ENCODE assay signal across 12 cellular contexts in the genomic region with DNA sequence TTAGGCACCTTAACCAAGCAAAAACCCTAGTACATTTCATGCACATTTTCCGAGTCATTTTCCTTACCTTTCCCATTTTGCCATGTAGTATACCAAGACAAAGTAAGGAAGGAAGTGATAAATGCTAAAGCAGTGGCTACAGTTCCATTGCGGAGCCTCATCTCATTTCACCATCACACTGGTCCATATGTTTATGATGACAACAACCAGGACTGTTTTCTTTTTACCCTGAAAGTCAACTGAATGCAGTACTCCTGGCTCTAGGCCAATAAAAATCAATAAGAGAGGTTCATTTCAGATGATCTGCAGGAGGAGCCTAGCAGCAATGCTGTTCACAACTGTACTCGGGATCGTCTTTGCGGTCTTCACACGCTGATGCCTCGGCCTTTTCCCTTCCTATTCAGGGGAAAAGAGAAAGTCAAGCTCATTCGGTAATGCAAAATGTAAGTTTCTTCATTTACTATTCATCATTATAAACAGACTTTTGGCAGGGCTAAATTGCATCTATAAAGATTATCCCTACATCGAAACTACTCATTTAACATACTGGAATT. TPM values are rescaled to one million over a fixed set of nuclear protein-coding genes. Genes with fewer than 3 reads are reported as not detected.
A peak's percentile ranks its signal among the peaks of the same experiment; 100 is the strongest.
DNase-seq lines count a peak whose midpoint lies in the region; ATAC-seq, FAIRE-seq and TF ChIP-seq lines count a peak whose summit lies in the region.
"Had no signal": no experiment of that assay in that cellular context is flagged by ENCODE, and none has a peak within 500 bp of the region (broad histone marks: within the 10 kb centered on the region; RNA-seq: fewer than 3 reads in every experiment).

No MANE protein-coding gene starts in this region.

- ATAC-seq in K562, result no peak
- ATAC-seq: Panc1 had no signal

- peaks cover 3% of the 10 kb centered on the region for H3K9me3 Mint-ChIP-seq in activated CD4-positive, alpha-beta T cell treated with anti-CD3 and anti-CD28 coated beads, Interleukin-2, amount 10 ng/mL, durations not matched to agents 7 days and 5 days

- H3K36me3 Mint-ChIP-seq in activated CD4-positive, alpha-beta T cell treated with anti-CD3 and anti-CD28 coated beads, Interleukin-2, amount 10 ng/mL, durations not matched to agents 7 days and 5 days (ENCODE audit: low read depth), result peaks cover 66% of the 10 kb centered on the region

- H3K27ac ChIP-seq in K562 (ENCODE audit: extremely low read depth, low read depth, low read length), result no peak overlapping the region
- H3K27ac ChIP-seq in osteoblast (ENCODE audit: low read depth, low read length), result no peak overlapping the region
- H3K27ac ChIP-seq: KMS-11 had no signal

- 3% methylated on average over 9 of the region's 9 CpGs for WGBS in K562 (ENCODE audit: insufficient coverage, low coverage, missing lambda C conversion rate)

- no peak for TF ChIP-seq EP300 in K562 (IDR thresholded peaks at IDR 0.05; ENCODE audit: low read length)

- H3K4me1 Mint-ChIP-seq in activated CD4-positive, alpha-beta T cell treated with anti-CD3 and anti-CD28 coated beads, Interleukin-2, amount 10 ng/mL, durations not matched to agents 7 days and 5 days, result peaks cover 59% of the 10 kb centered on the region

- TF ChIP-seq CTCF in K562 (IDR thresholded peaks at IDR 0.05 in 2 of 3, conservative IDR thresholded peaks at IDR 0.05 in 1 of 3; ENCODE audit: insufficient read depth in 2 of 3, low read depth in 1 of 3, low read length in 3 of 3), result no peak
- no peak for TF ChIP-seq CTCF in osteoblast (IDR thresholded peaks at IDR 0.05; ENCODE audit: extremely low read depth, low read depth, low read length)

- H3K27me3 ChIP-seq in K562 (ENCODE audit: control insufficient read depth in 2 of 2, insufficient read depth in 2 of 2, low read length in 2 of 2) (peaks cover 13 to 18% of the 10 kb centered on the region in 2 experiments), osteoblast (ENCODE audit: insufficient read depth, low read length) (peaks cover 53% of the 10 kb centered on the region)

- no peak for DNase-seq in activated CD4-positive, alpha-beta T cell treated with anti-CD3 and anti-CD28 coated beads, Interleukin-2, amount 10 ng/mL, durations not matched to agents 7 days and 5 days
- no peak for DNase-seq in activated CD4-positive, alpha-beta T cell treated with anti-CD3 and anti-CD28 coated beads, Interleukin-2, amount 50 U/mL, for 48 hours
- DNase-seq in NCI-H2029 (lab: John Stamatoyannopoulos, UW) (peak; percentile 24), K562 (ENCODE audit: extremely low read depth in 1 of 4, low spot score in 3 of 4) (no peak), osteoblast (ENCODE audit: insufficient read length, low spot score, missing footprints) (no peak), NCI-H524 treated with DMSO at 0.1 percent for 48 hours (lab: John Stamatoyannopoulos, UW) (no peak), DMS153 (lab: John Stamatoyannopoulos, UW) (no peak), SHP77 (lab: John Stamatoyannopoulos, UW) (no peak)
- DNase-seq: NCI-H1930, T-helper 9 cell had no signal

- BruUV-seq in K562 (replicated peaks; lab: Mats Ljungman, UMichigan), result no TSS peak

- intact Hi-C loops in K562 (cut with micrococcal nuclease), result no loop called here

- CTCF ChIA-PET in activated CD4-positive, alpha-beta T cell treated with anti-CD3 and anti-CD28 coated beads, Interleukin-2, amount 10 ng/mL, durations not matched to agents 7 days and 5 days (lab: Charles Lee), result interaction anchor here (1.1 to 1.8 kb wide), 8 partner anchors 12 to 77 kb away, joined by 3 to 7 read pairs (median 4); no protein-coding TSS in a partner anchor
- CTCF ChIA-PET in K562 (lab: Yijun Ruan, JAX; ENCODE audit: low intra/inter-chr PET ratio), result no interaction called here

- H3K9me3 ChIP-seq in K562 (replicated peaks; ENCODE audit: control insufficient read depth, insufficient read depth, low read depth, low read length) (no peaks in the 10 kb centered on the region), osteoblast (ENCODE audit: low read depth, low read length) (no peaks in the 10 kb centered on the region)

- H3K79me2 ChIP-seq in K562 (ENCODE audit: control insufficient read depth, insufficient read depth, low read length) (no peaks in the 10 kb centered on the region), osteoblast (ENCODE audit: insufficient read depth, low read length) (no peaks in the 10 kb centered on the region)

- no peaks in the 10 kb centered on the region for H3K27me3 Mint-ChIP-seq in activated CD4-positive, alpha-beta T cell treated with anti-CD3 and anti-CD28 coated beads, Interleukin-2, amount 10 ng/mL, durations not matched to agents 7 days and 5 days

- TF ChIP-seq RAD21 in K562 (CRISPR knock-in tag; conservative IDR thresholded peaks at IDR 0.05 in 1 of 2, IDR thresholded peaks at IDR 0.05 in 1 of 2), result no peak

- H4K20me1 ChIP-seq in K562 (replicated peaks; ENCODE audit: control insufficient read depth, insufficient read depth, low read length), result no peaks in the 10 kb centered on the region
- no peaks in the 10 kb centered on the region for H4K20me1 ChIP-seq in osteoblast (ENCODE audit: insufficient read depth, low read length)

- in situ Hi-C loops in K562 (cut with MboI), result no loop called here

- no peaks in the 10 kb centered on the region for H3K9me1 ChIP-seq in K562 (ENCODE audit: control insufficient read depth, insufficient read depth, low read length)

- no peak for TF ChIP-seq POLR2A in K562 (conservative IDR thresholded peaks at IDR 0.05)

- H3K36me3 ChIP-seq in K562 (ENCODE audit: control insufficient read depth, insufficient read depth, low read length) (no peaks in the 10 kb centered on the region), osteoblast (ENCODE audit: insufficient read depth, low read length) (no peaks in the 10 kb centered on the region)

- H3K4me1 ChIP-seq in K562 (replicated peaks in 1 of 2; ENCODE audit: control insufficient read depth in 2 of 2, insufficient read depth in 2 of 2, low read length in 2 of 2) (peaks cover 0 to 10% of the 10 kb centered on the region in 2 experiments; a peak in 3 of 5 replicates), osteoblast (ENCODE audit: insufficient read depth, low read length) (no peaks in the 10 kb centered on the region)

- H3K27ac Mint-ChIP-seq in activated CD4-positive, alpha-beta T cell treated with anti-CD3 and anti-CD28 coated beads, Interleukin-2, amount 10 ng/mL, durations not matched to agents 7 days and 5 days, result peak overlapping the region; percentile 79

- H3K4me3 ChIP-seq in K562, result no peak overlapping the region
- no peak overlapping the region for H3K4me3 ChIP-seq in osteoblast (ENCODE audit: insufficient read depth, low read length)

- peak; percentile 35 for FAIRE-seq in K562 (lab: Jason Lieb, UNC)

- no peak overlapping the region for H2AFZ ChIP-seq in K562 (ENCODE audit: low read depth, low read length)
- H2AFZ ChIP-seq in osteoblast (ENCODE audit: low read length), result no peak overlapping the region

- H3K4me2 ChIP-seq in K562 (ENCODE audit: insufficient read depth, low read length) (no peak overlapping the region), osteoblast (ENCODE audit: insufficient read depth, low read length) (peak overlapping the region; percentile 18)
- H3K4me2 ChIP-seq: KMS-11 had no signal

- peak overlapping the region; percentile 88 for H3K4me3 Mint-ChIP-seq in activated CD4-positive, alpha-beta T cell treated with anti-CD3 and anti-CD28 coated beads, Interleukin-2, amount 10 ng/mL, durations not matched to agents 7 days and 5 days

- no peak overlapping the region for H3K9ac ChIP-seq in K562 (ENCODE audit: insufficient read depth in 1 of 2, low read depth in 2 of 2, low read length in 2 of 2)
- H3K9ac ChIP-seq: KMS-11 had no signal

- POLR2A ChIA-PET in activated CD4-positive, alpha-beta T cell treated with anti-CD3 and anti-CD28 coated beads, Interleukin-2, amount 10 ng/mL, durations not matched to agents 7 days and 5 days (lab: Charles Lee), result interaction anchor here (0.6 to 1.3 kb wide), 2 partner anchors 45 to 105 kb away, joined by 3 read pairs; no protein-coding TSS in a partner anchor
- POLR2A ChIA-PET in K562 (lab: Yijun Ruan, JAX), result no interaction called here

TF ChIP-seq in K562, 482 proteins besides CTCF, POLR2A, EP300 and RAD21 (continues in another document):
- TF ChIP-seq SAFB (IDR thresholded peaks at IDR 0.05; ENCODE audit: borderline replicate concordance, low read depth, low read length), result no peak
- peak; percentile 77 for TF ChIP-seq NFIC (IDR thresholded peaks at IDR 0.05)
- TF ChIP-seq E2F4 (CRISPR knock-in tag; IDR thresholded peaks at IDR 0.05; ENCODE audit: low read depth), result no peak

RNA-seq across cellular contexts. Expression of gene MGAT4A, which starts 4.7 kb away (rescaled TPM):
- total RNA-seq in activated CD4-positive, alpha-beta T cell treated with anti-CD3 and anti-CD28 coated beads, Interleukin-2, amount 10 ng/mL, durations not matched to agents 7 days and 5 days, result 100 to 1,000 TPM in 1 of 2 experiments, 10 to 100 TPM in 1; 93.9 to 109 TPM
- 0.09 and 1.2 TPM in 2 replicates for total RNA-seq in K562 (2011; cell fraction: chromatin; rRNA removed; ENCODE audit: low replicate concordance)
- total RNA-seq in K562 (2011; cell fraction: nucleolus; rRNA removed), result under 0.01 TPM in 1 of 2 replicates, not detected in the other
- 0.15 and 0.29 TPM in 2 replicates for total RNA-seq in K562 (2011; cell fraction: nucleoplasm; rRNA removed)
- 0.53 TPM in 1 of 2 replicates, not detected in the other for total RNA-seq in K562 (2014; rRNA removed)
- total RNA-seq in K562 (2014; rRNA removed; fragmentation: Illumina TruSeq; extraction: Trizol), result 0.18 and 0.67 TPM in 2 replicates
- 0.08 and 0.11 TPM in 2 replicates for total RNA-seq in K562 (2015; rRNA removed; fragmentation: Illumina TruSeq; extraction: Trizol)
- 0.35 and 0.38 TPM in 2 replicates for total RNA-seq in K562 (2021)
- polyA plus RNA-seq in K562 (2011; rRNA removed), result 0.11 and 0.28 TPM in 2 replicates
- 0.06 and 0.24 TPM in 2 replicates for polyA plus RNA-seq in K562 (2011; cell fraction: cytosol; rRNA removed)
- polyA plus RNA-seq in K562 (2011; cell fraction: nucleus; rRNA removed), result 0.01 and 0.14 TPM in 2 replicates
- 0.15 and 0.20 TPM in 2 replicates for polyA plus RNA-seq in K562 (2012)
- polyA plus RNA-seq in K562 (2014; fragmentation: Illumina TruSeq; extraction: Trizol), result 0.03 and 0.10 TPM in 2 replicates
- polyA plus RNA-seq in K562 (2014; fragmentation: Nextera tagmentation; extraction: Ambion mirVana), result under 1 TPM in 1 of 2 experiments, not detected in 1; 0.03 TPM
- 0.53 TPM in 1 of 2 replicates, not detected in the other for polyA plus RNA-seq in K562 (2014; rRNA removed)
- polyA minus RNA-seq in K562 (2011; rRNA and poly(A)+ RNA removed), result 0.14 and 0.21 TPM in 2 replicates
- 0.57 TPM in 1 of 2 replicates, not detected in the other for polyA minus RNA-seq in K562 (2011; cell fraction: cytosol; rRNA and poly(A)+ RNA removed)
- polyA minus RNA-seq in K562 (2011; cell fraction: nucleus; rRNA and poly(A)+ RNA removed), result 0.22 TPM in 1 of 2 replicates, not detected in the other
- total RNA-seq in osteoblast, result under 0.01 and 0.36 TPM in 2 replicates

Comparison
In these comparisons a context has a peak if more than half of its experiments do, and no peak if none do; other contexts are left out.
1. RNA of gene MGAT4A, which starts 4.7 kb away (total RNA-seq): 93.9 to 109 TPM in activated CD4-positive, alpha-beta T cell treated with anti-CD3 and anti-CD28 coated beads, Interleukin-2, amount 10 ng/mL, durations not matched to agents 7 days and 5 days; under 0.01 to 0.36 TPM in osteoblast and under 0.01 to 1.2 TPM in K562; every median in the first group is over 10 times any median in the second.